13 cellular contexts compared by ENCODE assay signal in genomic region chr17:21167303-21167702, GRCh38. TPM values are rescaled to one million over a fixed set of nuclear protein-coding genes. Genes with fewer than 3 reads are reported as not detected.
A peak's percentile ranks its signal among the peaks of the same experiment; 100 is the strongest.
DNase-seq lines count a peak whose midpoint lies in the region; ATAC-seq, FAIRE-seq and TF ChIP-seq lines count a peak whose summit lies in the region.
"Had no signal": no experiment of that assay in that cellular context is flagged by ENCODE, and none has a peak within 500 bp of the region (broad histone marks: within the 10 kb centered on the region; RNA-seq: fewer than 3 reads in every experiment).

No MANE protein-coding gene starts in this region.

- peak; percentile 10 for DNase-seq in renal cortical epithelial cell (ENCODE audit: low read depth)
- no peak for DNase-seq in small intestine
- no peak for DNase-seq in NCI-H146 (lab: John Stamatoyannopoulos, UW)
- DNase-seq in NCI-H748 (lab: John Stamatoyannopoulos, UW; ENCODE audit: unreplicated experiment) = no peak
- DNase-seq in activated T-cell treated with anti-CD3 and anti-CD28 coated beads, Interleukin-2, amount 50 U/mL, for 48 hours = no peak
- DNase-seq: activated CD4-positive, alpha-beta T cell treated with anti-CD3 and anti-CD28 coated beads for 48 hours; NCI-H2081 had no signal

- H3K4me1 ChIP-seq in ACC112 (ENCODE audit: control insufficient read depth, insufficient read depth, low read length, unreplicated experiment) (peaks cover 8% of the 10 kb centered on the region), gastroesophageal sphincter (peaks cover 4 to 73% (median 28%) of the 10 kb centered on the region in 3 donors), small intestine (ENCODE audit: control insufficient read depth in 2 of 2, insufficient read depth in 1 of 2, low read depth in 1 of 2, low read length in 1 of 2) (no peaks in the 10 kb centered on the region)

- ATAC-seq in gastroesophageal sphincter = peak; percentile 32

- peaks cover 5% of the 10 kb centered on the region for H3K79me2 ChIP-seq in ACC112 (ENCODE audit: control insufficient read depth, insufficient read depth, low read length, unreplicated experiment)

- H2AFZ ChIP-seq in ACC112 (ENCODE audit: low read length, unreplicated experiment) = peak overlapping the region; percentile 21
- H2AFZ ChIP-seq: parathyroid adenoma had no signal

- H3K27ac ChIP-seq in ACC112 (ENCODE audit: low read depth, low read length) (peak overlapping the region; percentile 1; the same call in 1 of the 2 replicates), adipose tissue (ENCODE audit: low read depth, low read length) (peak overlapping the region; percentile 31), gastroesophageal sphincter (peak overlapping the region in 3 of 4 donors; percentile 74 to 83 (median 81)), small intestine (ENCODE audit: low read depth in 1 of 2, low read length in 1 of 2) (no peak overlapping the region)
- H3K27ac ChIP-seq: KMS-11, parathyroid adenoma had no signal

- no peak for TF ChIP-seq CTCF in gastroesophageal sphincter (IDR thresholded peaks at IDR 0.05)

- TF ChIP-seq EP300 in gastroesophageal sphincter (IDR thresholded peaks at IDR 0.05) = no peak

- H3K36me3 ChIP-seq in ACC112 (ENCODE audit: insufficient read depth, low read length) (no peaks in the 10 kb centered on the region), gastroesophageal sphincter (peaks cover 0 to 4% of the 10 kb centered on the region in 2 donors), small intestine (ENCODE audit: control insufficient read depth in 2 of 2, insufficient read depth in 2 of 2, low read length in 2 of 2) (no peaks in the 10 kb centered on the region)

- H3K27me3 ChIP-seq in ACC112 (ENCODE audit: insufficient read depth, low read length) (no peaks in the 10 kb centered on the region), gastroesophageal sphincter (no peaks in the 10 kb centered on the region), small intestine (ENCODE audit: control insufficient read depth in 2 of 2, insufficient read depth in 2 of 2, low read length in 2 of 2) (no peaks in the 10 kb centered on the region)

- no peak for TF ChIP-seq POLR2A in gastroesophageal sphincter (IDR thresholded peaks at IDR 0.05)

- H3K4me3 ChIP-seq in ACC112 (ENCODE audit: low read depth, low read length) = 0 out of 2 replicates have a peak overlapping the region, but pooled peaks have one; percentile 26
- H3K4me3 ChIP-seq in gastroesophageal sphincter = no peak overlapping the region
- H3K4me3 ChIP-seq in small intestine (ENCODE audit: low read depth in 1 of 2, low read length in 2 of 2) = no peak overlapping the region

- 70 to 76% (median 72%) methylated on average over 5 of the region's 5 CpGs for WGBS in adipose tissue, 3 donors
- 54 to 100% methylated on average over 1 to 5 of the region's 5 CpGs for WGBS in gastroesophageal sphincter (ENCODE audit: low coverage in 1 of 2), 2 donors
- WGBS in small intestine, 3 donors = 84 to 90% (median 89%) methylated on average over 5 of the region's 5 CpGs

- FAIRE-seq in small intestine (lab: Jason Lieb, UNC) = no peak
- FAIRE-seq: GM18507 had no signal

- no peaks in the 10 kb centered on the region for H3K9me3 ChIP-seq in gastroesophageal sphincter
- no peaks in the 10 kb centered on the region for H3K9me3 ChIP-seq in small intestine (ENCODE audit: control insufficient read depth, low read depth)

RNA-seq across cellular contexts. Expression of gene DHRS7B, which starts 40.5 kb away (rescaled TPM):
- 10 to 100 TPM; 19.7 to 44.8 (median 25.2) TPM for polyA plus RNA-seq in adipose tissue
- 10 to 100 TPM; 17.0 to 44.2 (median 37.4) TPM for total RNA-seq in gastroesophageal sphincter
- total RNA-seq in renal cortical epithelial cell = 28.5 and 30.0 TPM in 2 replicates
- polyA plus RNA-seq in small intestine = 10 to 100 TPM; 23.5 to 33.7 (median 27.3) TPM

RNA-seq across cellular contexts. Expression of gene TMEM11, which starts 46.7 kb away (rescaled TPM):
- polyA plus RNA-seq in adipose tissue = 10 to 100 TPM; 17.7 to 39.3 (median 23.8) TPM
- total RNA-seq in gastroesophageal sphincter = 10 to 100 TPM; 14.8 to 24.5 (median 22.1) TPM
- 14.3 and 14.8 TPM in 2 replicates for total RNA-seq in renal cortical epithelial cell
- 10 to 100 TPM; 23.8 to 38.7 (median 30.0) TPM for polyA plus RNA-seq in small intestine

Comparison
In these comparisons a context has a peak if more than half of its experiments do, and no peak if none do; other contexts are left out.
1. H3K27ac ChIP-seq: peak in ACC112 (single experiment), adipose tissue (single experiment) and gastroesophageal sphincter (3 of 4); none in small intestine (0 of 2).